In genomic region chr5:95105638-95106037, GRCh38 we compare ENCODE assay signal across 8 cellular contexts.
"Had no signal": no experiment of that assay in that cellular context is flagged by ENCODE, and none has a peak within 500 bp of the region (broad histone marks: within the 10 kb centered on the region; RNA-seq: fewer than 3 reads in every experiment).

No MANE protein-coding gene starts in this region.

- DNase-seq: IMR-90, Karpas-422, Kasumi-1, KBM-7, KG1 had no signal

- H3K27ac ChIP-seq: HL-60, KMS-11 had no signal

- H3K4me2 ChIP-seq: KMS-11 had no signal

- H3K9ac ChIP-seq: KMS-11 had no signal

- FAIRE-seq: HTR-8/SVneo had no signal
